12 cellular contexts compared by ENCODE assay signal in the genomic region with DNA sequence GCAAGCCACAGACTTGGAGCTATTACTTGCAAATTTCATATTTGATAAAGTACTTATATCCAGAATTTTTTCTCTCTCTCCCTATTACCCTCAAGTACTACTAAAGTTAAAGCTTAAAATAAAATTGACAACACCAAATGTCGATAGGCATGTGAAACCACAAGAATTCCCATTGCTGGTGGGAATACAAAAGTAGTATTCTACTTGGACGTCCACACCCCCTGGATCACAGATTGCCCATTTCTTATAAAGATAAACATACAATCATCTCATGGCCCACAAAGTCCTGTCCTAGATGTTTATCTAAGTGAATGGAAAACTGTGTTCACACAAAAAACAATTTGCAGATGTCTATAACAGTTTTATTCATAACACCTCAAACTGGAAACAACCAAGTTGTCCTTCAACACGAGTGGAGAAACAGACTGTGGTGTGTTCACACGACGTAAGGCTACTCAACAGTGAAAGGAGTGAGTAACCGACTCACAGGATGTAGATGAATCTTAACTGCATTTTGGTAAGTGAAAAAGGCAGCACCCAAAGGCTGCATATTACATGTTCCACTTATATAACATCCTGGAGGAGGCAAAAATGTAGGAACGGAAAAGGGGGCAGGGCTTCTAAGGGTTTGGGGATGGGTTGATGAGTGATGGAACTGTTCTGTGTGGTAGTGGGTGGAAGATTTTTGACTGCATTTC.
DNase-seq lines count a peak whose midpoint lies in the region; ATAC-seq, FAIRE-seq and TF ChIP-seq lines count a peak whose summit lies in the region.
"Had no signal": no experiment of that assay in that cellular context is flagged by ENCODE, and none has a peak within 500 bp of the region (broad histone marks: within the 10 kb centered on the region; RNA-seq: fewer than 3 reads in every experiment).

No MANE protein-coding gene starts in this region.

- H3K9me3 ChIP-seq in K562 (replicated peaks; ENCODE audit: control insufficient read depth, insufficient read depth, low read depth, low read length) (no peaks in the 10 kb centered on the region), heart right ventricle (peaks cover 0 to 5% (median 0%) of the 10 kb centered on the region in 11 donors), neuronal stem cell (replicated peaks in 1 of 2; ENCODE audit: control insufficient read depth in 2 of 2, insufficient read depth in 1 of 2, low read depth in 1 of 2, low read length in 2 of 2) (no peaks in the 10 kb centered on the region)
- H3K9me3 ChIP-seq: esophagus muscularis mucosa, testis had no signal

- whole genome bisulfite sequencing in K562 (ENCODE audit: insufficient coverage, low coverage, missing lambda C conversion rate) = 2% methylated on average over 7 of the region's 7 CpGs
- WGBS in heart right ventricle, 2 donors = 47 to 50% methylated on average over 7 of the region's 7 CpGs
- WGBS in neuronal stem cell (ENCODE audit: extremely low coverage in 2 of 2, insufficient read length in 2 of 2, insufficient replicate concordance in 1 of 2), 2 donors = no CpG with 5 or more reads among the region's 7 CpGs

- no peak for TF ChIP-seq EP300 in K562 (IDR thresholded peaks at IDR 0.05; ENCODE audit: low read length)

- ATAC-seq in GM18519 (IDR thresholded peaks at IDR 0.05; ENCODE audit: low FRiP score, unreplicated experiment) (peak; percentile 13), HG02981 (IDR thresholded peaks at IDR 0.05; ENCODE audit: unreplicated experiment) (peak; percentile 9), K562 (peak; percentile 27; the same call in 2 of the 3 replicates), omental fat pad (ENCODE audit: low FRiP score) (peak; percentile 5), heart right ventricle (no peak)
- ATAC-seq: CD8-positive, alpha-beta T cell had no signal

- no peak overlapping the region for H4K8ac ChIP-seq in neuronal stem cell (ENCODE audit: low read depth, low read length)

- no peak for FAIRE-seq in K562 (lab: Jason Lieb, UNC)

- TF ChIP-seq POLR2A in K562 (conservative IDR thresholded peaks at IDR 0.05) = no peak

- no peak overlapping the region for H3K4ac ChIP-seq in neuronal stem cell (ENCODE audit: low read length)

- no peaks in the 10 kb centered on the region for H3K79me1 ChIP-seq in neuronal stem cell (ENCODE audit: low read depth, low read length)

- intact Hi-C loops in K562 (cut with micrococcal nuclease) (loop anchor here (2.0 to 5.0 kb wide), 2 partner anchors 533 to 1576 kb away; no protein-coding TSS in a partner anchor), heart right ventricle (cut with DNase I) (loop anchor here in 8 of 10 donors (2.0 to 10.0 kb wide), 6 partner anchors 559 to 1559 kb away; no protein-coding TSS in a partner anchor)

- no peak for DNase-seq in K562 (ENCODE audit: extremely low read depth in 1 of 4, low spot score in 3 of 4)
- no peak for DNase-seq in omental fat pad (ENCODE audit: low spot score)
- DNase-seq in HT-29 (ENCODE audit: low spot score) = no peak
- no peak for DNase-seq in heart right ventricle
- DNase-seq in neuronal stem cell (ENCODE audit: low spot score) = no peak
- no peak for DNase-seq in RWPE1 (ENCODE audit: low spot score)
- DNase-seq: NCI-H2107 had no signal

- H3K4me3 ChIP-seq in K562 = no peak overlapping the region
- no peak overlapping the region for H3K4me3 ChIP-seq in heart right ventricle
- H3K4me3 ChIP-seq in neuronal stem cell (ENCODE audit: low read length in 2 of 2) = no peak overlapping the region
- H3K4me3 ChIP-seq: esophagus muscularis mucosa, testis had no signal

- H3K4me1 ChIP-seq in K562 (replicated peaks in 1 of 2; ENCODE audit: control insufficient read depth in 2 of 2, insufficient read depth in 2 of 2, low read length in 2 of 2) (no peaks in the 10 kb centered on the region), heart right ventricle (peaks cover 0 to 12% (median 5%) of the 10 kb centered on the region in 9 donors), neuronal stem cell (ENCODE audit: control insufficient read depth in 2 of 2, insufficient read depth in 1 of 2, low read depth in 1 of 2, low read length in 2 of 2) (no peaks in the 10 kb centered on the region)
- H3K4me1 ChIP-seq: testis had no signal

- TF ChIP-seq CTCF in K562 (IDR thresholded peaks at IDR 0.05 in 2 of 3, conservative IDR thresholded peaks at IDR 0.05 in 1 of 3; ENCODE audit: insufficient read depth in 2 of 3, low read depth in 1 of 3, low read length in 3 of 3) (no peak), omental fat pad (IDR thresholded peaks at IDR 0.05) (no peak), heart right ventricle (IDR thresholded peaks at IDR 0.05) (no peak), RWPE1 (conservative IDR thresholded peaks at IDR 0.05; ENCODE audit: low read depth) (no peak)

- H2BK15ac ChIP-seq in neuronal stem cell (ENCODE audit: low read length) = no peak overlapping the region

- no peak overlapping the region for H2BK5ac ChIP-seq in neuronal stem cell (ENCODE audit: low read length)

- CTCF ChIA-PET in K562 (lab: Yijun Ruan, JAX; ENCODE audit: low intra/inter-chr PET ratio) = interaction anchor here (0.6 to 1.7 kb wide), 3 partner anchors 564 to 1574 kb away, joined by 3 to 6 read pairs (median 3); no protein-coding TSS in a partner anchor
- CTCF ChIA-PET in RWPE1 (lab: Yijun Ruan, JAX) = interaction anchor here (0.5 to 1.4 kb wide), 13 partner anchors 9 to 1561 kb away, joined by 3 to 5 read pairs (median 3); no protein-coding TSS in a partner anchor

- H4K91ac ChIP-seq in neuronal stem cell (ENCODE audit: low read depth, low read length, poor library complexity) = no peak overlapping the region

- peaks cover 6 to 10% of the 10 kb centered on the region in 2 experiments; a peak in 4 of 5 replicates for H3K27me3 ChIP-seq in K562 (ENCODE audit: control insufficient read depth in 2 of 2, insufficient read depth in 2 of 2, low read length in 2 of 2)
- H3K27me3 ChIP-seq in heart right ventricle = peaks cover 0 to 20% (median 5%) of the 10 kb centered on the region in 7 donors
- H3K27me3 ChIP-seq in neuronal stem cell (ENCODE audit: control insufficient read depth in 3 of 3, insufficient read depth in 3 of 3, low read depth in 1 of 3, low read length in 3 of 3) = no peaks in the 10 kb centered on the region
- H3K27me3 ChIP-seq: esophagus muscularis mucosa, testis had no signal

- H3K9me1 ChIP-seq in K562 (ENCODE audit: control insufficient read depth, insufficient read depth, low read length) = no peaks in the 10 kb centered on the region

- no peaks in the 10 kb centered on the region for H3K79me2 ChIP-seq in K562 (ENCODE audit: control insufficient read depth, insufficient read depth, low read length)

- H3K27ac ChIP-seq in K562 (ENCODE audit: extremely low read depth, low read depth, low read length) = no peak overlapping the region
- H3K27ac ChIP-seq in heart right ventricle = no peak overlapping the region
- no peak overlapping the region for H3K27ac ChIP-seq in neuronal stem cell (replicated peaks; ENCODE audit: low read length)
- no peak overlapping the region for H3K27ac ChIP-seq in RWPE1
- H3K27ac ChIP-seq: esophagus muscularis mucosa, testis had no signal

- H3K9ac ChIP-seq in K562 (ENCODE audit: insufficient read depth in 1 of 2, low read depth in 2 of 2, low read length in 2 of 2) (no peak overlapping the region), neuronal stem cell (ENCODE audit: low read depth, low read length, poor library complexity) (no peak overlapping the region)

- no peak for TF ChIP-seq RAD21 in K562 (CRISPR knock-in tag; conservative IDR thresholded peaks at IDR 0.05 in 1 of 2, IDR thresholded peaks at IDR 0.05 in 1 of 2)

- H2AFZ ChIP-seq in K562 (ENCODE audit: low read depth, low read length) = no peak overlapping the region
- no peak overlapping the region for H2AFZ ChIP-seq in neuronal stem cell (ENCODE audit: low read length)

- H3K4me2 ChIP-seq in K562 (ENCODE audit: insufficient read depth, low read length) = no peak overlapping the region
- H3K4me2 ChIP-seq in neuronal stem cell (ENCODE audit: insufficient read depth, low read length, poor library complexity, severe bottlenecking) = no peak overlapping the region

- H3K23ac ChIP-seq in neuronal stem cell (ENCODE audit: low read depth, low read length, poor library complexity) = no peak overlapping the region

- POLR2A ChIA-PET in K562 (lab: Yijun Ruan, JAX) = interaction anchor here (0.5 to 0.9 kb wide), 3 partner anchors 59 to 939 kb away, joined by 3 to 4 read pairs (median 3); no protein-coding TSS in a partner anchor
- POLR2A ChIA-PET in RWPE1 (lab: Yijun Ruan, JAX; ENCODE audit: low non-redundant PET) = no interaction called here

- no peak overlapping the region for H2BK12ac ChIP-seq in neuronal stem cell (ENCODE audit: low read length)

- H3K18ac ChIP-seq in neuronal stem cell (ENCODE audit: low read length) = no peak overlapping the region

- no peaks in the 10 kb centered on the region for H4K20me1 ChIP-seq in K562 (replicated peaks; ENCODE audit: control insufficient read depth, insufficient read depth, low read length)

- H3K36me3 ChIP-seq in K562 (ENCODE audit: control insufficient read depth, insufficient read depth, low read length) = no peaks in the 10 kb centered on the region
- no peaks in the 10 kb centered on the region for H3K36me3 ChIP-seq in heart right ventricle
- H3K36me3 ChIP-seq in neuronal stem cell (replicated peaks in 1 of 2; ENCODE audit: control insufficient read depth in 2 of 2, insufficient read depth in 2 of 2, low read length in 2 of 2) = no peaks in the 10 kb centered on the region
- H3K36me3 ChIP-seq: esophagus muscularis mucosa had no signal

- no peak overlapping the region for H2AK5ac ChIP-seq in neuronal stem cell (ENCODE audit: low read depth, low read length)

- in situ Hi-C loops in K562 (cut with MboI) = no loop called here

- no TSS peak for BruUV-seq in K562 (replicated peaks; lab: Mats Ljungman, UMichigan)

- no peak overlapping the region for H2BK120ac ChIP-seq in neuronal stem cell (ENCODE audit: low read depth, low read length)

- no peak overlapping the region for H3K14ac ChIP-seq in neuronal stem cell (ENCODE audit: low read length)

TF ChIP-seq in K562, 482 proteins besides CTCF, POLR2A, EP300 and RAD21 (continues in another document):
- no peak for TF ChIP-seq POLR3A (IDR thresholded peaks at IDR 0.05; ENCODE audit: borderline replicate concordance, extremely low read depth, insufficient read depth, insufficient read length)
- TF ChIP-seq ZNF384 (IDR thresholded peaks at IDR 0.05; ENCODE audit: low read depth, low read length) = no peak
- TF ChIP-seq HDGF (IDR thresholded peaks at IDR 0.05) = no peak

Comparison
In these comparisons a context has a peak if more than half of its experiments do, and no peak if none do; other contexts are left out.
1. ATAC-seq: peak in GM18519 (single experiment), HG02981 (single experiment), K562 (single experiment) and omental fat pad (single experiment); none in heart right ventricle (0 of 8).